ENCODE assay signal across 8 cellular contexts in genomic region chr4:156771171-156771837, GRCh38.
A peak's percentile ranks its signal among the peaks of the same experiment; 100 is the strongest.
DNase-seq lines count a peak whose midpoint lies in the region; ATAC-seq and TF ChIP-seq lines count a peak whose summit lies in the region.

No MANE protein-coding gene starts in this region.

- no peak for ATAC-seq in GM18520 (IDR thresholded peaks at IDR 0.05; ENCODE audit: unreplicated experiment)

- peak; percentile 19 for DNase-seq in ELF-1 (ENCODE audit: low read depth, low spot score)
- peak; percentile 25 for DNase-seq in NCI-H345 treated with DMSO at 0.1 percent for 48 hours (lab: John Stamatoyannopoulos, UW; ENCODE audit: unreplicated experiment)
- DNase-seq in dedifferentiated amniotic fluid mesenchymal stem cell (ENCODE audit: extremely low spot score) = peak; percentile 88
- peak; percentile 30 for DNase-seq in middle frontal gyrus (ENCODE audit: extremely low spot score, low spot score)
- no peak for DNase-seq in stimulated activated CD4-positive, alpha-beta T cell treated with anti-CD3 and anti-CD28 coated beads, Interleukin-4, amount 100 ng/mL, for 4 hours
- DNase-seq in stimulated activated CD8-positive, alpha-beta memory T cell treated with anti-CD3 and anti-CD28 coated beads, Interleukin-4, amount 100 ng/mL, for 48 hours = no peak
- no peak for DNase-seq in GM10266 (ENCODE audit: extremely low spot score)

- TF ChIP-seq CTCF in GM10266 (IDR thresholded peaks at IDR 0.05; ENCODE audit: control insufficient read depth, insufficient read depth, low read depth, missing control alignments) = no peak

Comparison
In these comparisons a context has a peak if more than half of its experiments do, and no peak if none do; other contexts are left out.
1. DNase-seq: peak in ELF-1 (single experiment), NCI-H345 treated with DMSO at 0.1 percent for 48 hours (single experiment), dedifferentiated amniotic fluid mesenchymal stem cell (single experiment) and middle frontal gyrus (single experiment); none in stimulated activated CD4-positive, alpha-beta T cell treated with anti-CD3 and anti-CD28 coated beads, Interleukin-4, amount 100 ng/mL, for 4 hours (0 of 2), stimulated activated CD8-positive, alpha-beta memory T cell treated with anti-CD3 and anti-CD28 coated beads, Interleukin-4, amount 100 ng/mL, for 48 hours (single experiment) and GM10266 (single experiment).